Comparison of ENCODE assay signal across 1 cellular context in genomic region chr1:181102841-181103240, GRCh38.
TF ChIP-seq lines count a peak whose summit lies in the region.

No MANE protein-coding gene starts in this region.

TF ChIP-seq in endothelial cell of umbilical vein, 7 proteins besides CTCF, POLR2A, EP300 and RAD21:
- TF ChIP-seq EZH2 (IDR thresholded peaks at IDR 0.05; ENCODE audit: borderline replicate concordance, low read depth, low read length, severe bottlenecking) (no peak), FOS (IDR thresholded peaks at IDR 0.05; ENCODE audit: borderline replicate concordance, insufficient read depth, low read length) (no peak)
